In genomic region chr2:21018290-21018689, GRCh38 we compare ENCODE assay signal across 2 cellular contexts.
A peak's percentile ranks its signal among the peaks of the same experiment; 100 is the strongest.
TF ChIP-seq lines count a peak whose summit lies in the region.

No MANE protein-coding gene starts in this region.

TF ChIP-seq in HepG2, 621 proteins besides CTCF, POLR2A, EP300 and RAD21 (continues in another document):
- TF ChIP-seq TEAD3 (CRISPR knock-in tag; optimal IDR thresholded peaks at IDR 0.05; ENCODE audit: borderline replicate concordance) (no peak), RBM22 (optimal IDR thresholded peaks at IDR 0.05; ENCODE audit: low read length) (peak; percentile 95), SMC3 (IDR thresholded peaks at IDR 0.05; ENCODE audit: low read length) (no peak), ZNF749 (CRISPR knock-in tag; IDR thresholded peaks at IDR 0.05; ENCODE audit: borderline replicate concordance) (no peak), DBP (CRISPR knock-in tag; IDR thresholded peaks at IDR 0.05; ENCODE audit: not compliant biosample characterization) (no peak), ELK4 (CRISPR knock-in tag; IDR thresholded peaks at IDR 0.05; ENCODE audit: borderline replicate concordance) (no peak), ZNF576 (CRISPR knock-in tag; IDR thresholded peaks at IDR 0.05) (no peak), RFX5 (IDR thresholded peaks at IDR 0.05; ENCODE audit: low read depth, low read length) (no peak), KLF12 (CRISPR knock-in tag; IDR thresholded peaks at IDR 0.05; ENCODE audit: borderline replicate concordance) (no peak), RFXAP (CRISPR knock-in tag; IDR thresholded peaks at IDR 0.05; ENCODE audit: borderline replicate concordance) (0 out of 2 replicates have a peak, but pooled peaks have one; percentile 33), ZNF251 (CRISPR knock-in tag; IDR thresholded peaks at IDR 0.05) (no peak), TRIM24 (CRISPR knock-in tag; IDR thresholded peaks at IDR 0.05) (no peak), PCBP2 (optimal IDR thresholded peaks at IDR 0.05; ENCODE audit: low read depth, low read length, poor library complexity, severe bottlenecking) (no peak), GPN1 (CRISPR knock-in tag; IDR thresholded peaks at IDR 0.05; ENCODE audit: borderline replicate concordance) (no peak), SKIL (CRISPR knock-in tag; IDR thresholded peaks at IDR 0.05; ENCODE audit: borderline replicate concordance) (no peak), SNAPC4 (CRISPR knock-in tag; IDR thresholded peaks at IDR 0.05) (no peak), ZFP36L1 (CRISPR knock-in tag; IDR thresholded peaks at IDR 0.05) (no peak), MEF2D (CRISPR knock-in tag; IDR thresholded peaks at IDR 0.05) (no peak), NFIC (IDR thresholded peaks at IDR 0.05; ENCODE audit: low read length) (0 out of 2 replicates have a peak, but pooled peaks have one; percentile 15)

TF ChIP-seq in HEK293, 187 proteins besides CTCF, POLR2A, EP300 and RAD21:
- TF ChIP-seq SP7 (tag by site-specific recombination; IDR thresholded peaks at IDR 0.05) (no peak), ZNF623 (tag by site-specific recombination; IDR thresholded peaks at IDR 0.05) (peak; percentile 23; the same call in 1 of the 2 replicates)
